ENCODE assay signal across 1 cellular context in genomic region chr5:159913481-159913880, GRCh38.
TF ChIP-seq lines count a peak whose summit lies in the region.

No MANE protein-coding gene starts in this region.

TF ChIP-seq in HEK293T, 16 proteins besides CTCF, POLR2A, EP300 and RAD21:
- no peak for TF ChIP-seq BHLHE40 (IDR thresholded peaks at IDR 0.05; ENCODE audit: borderline replicate concordance)
- TF ChIP-seq FOXK2 (IDR thresholded peaks at IDR 0.05), result no peak
- no peak for TF ChIP-seq SUZ12 (IDR thresholded peaks at IDR 0.05)
- TF ChIP-seq FOXA1 (IDR thresholded peaks at IDR 0.05), result no peak
- no peak for TF ChIP-seq ZNF384 (IDR thresholded peaks at IDR 0.05)
- TF ChIP-seq L3MBTL2 (conservative IDR thresholded peaks at IDR 0.05), result no peak
- no peak for TF ChIP-seq SP1 (IDR thresholded peaks at IDR 0.05)
- TF ChIP-seq CTBP1 (IDR thresholded peaks at IDR 0.05; ENCODE audit: borderline replicate concordance), result no peak
- TF ChIP-seq PKNOX1 (IDR thresholded peaks at IDR 0.05), result no peak
- no peak for TF ChIP-seq HDGF (IDR thresholded peaks at IDR 0.05; ENCODE audit: borderline replicate concordance)
- no peak for TF ChIP-seq FOXM1 (IDR thresholded peaks at IDR 0.05; ENCODE audit: borderline replicate concordance)
- TF ChIP-seq TARDBP (IDR thresholded peaks at IDR 0.05), result no peak
- no peak for TF ChIP-seq ELF4 (IDR thresholded peaks at IDR 0.05)
- no peak for TF ChIP-seq LEF1 (IDR thresholded peaks at IDR 0.05; ENCODE audit: borderline replicate concordance)
- TF ChIP-seq ARNT (IDR thresholded peaks at IDR 0.05), result no peak
- no peak for TF ChIP-seq NFRKB (IDR thresholded peaks at IDR 0.05)
TF ChIP-seq in HEK293T: peak in this region for 0.
